Comparison of ENCODE assay signal across 9 cellular contexts in the genomic region with DNA sequence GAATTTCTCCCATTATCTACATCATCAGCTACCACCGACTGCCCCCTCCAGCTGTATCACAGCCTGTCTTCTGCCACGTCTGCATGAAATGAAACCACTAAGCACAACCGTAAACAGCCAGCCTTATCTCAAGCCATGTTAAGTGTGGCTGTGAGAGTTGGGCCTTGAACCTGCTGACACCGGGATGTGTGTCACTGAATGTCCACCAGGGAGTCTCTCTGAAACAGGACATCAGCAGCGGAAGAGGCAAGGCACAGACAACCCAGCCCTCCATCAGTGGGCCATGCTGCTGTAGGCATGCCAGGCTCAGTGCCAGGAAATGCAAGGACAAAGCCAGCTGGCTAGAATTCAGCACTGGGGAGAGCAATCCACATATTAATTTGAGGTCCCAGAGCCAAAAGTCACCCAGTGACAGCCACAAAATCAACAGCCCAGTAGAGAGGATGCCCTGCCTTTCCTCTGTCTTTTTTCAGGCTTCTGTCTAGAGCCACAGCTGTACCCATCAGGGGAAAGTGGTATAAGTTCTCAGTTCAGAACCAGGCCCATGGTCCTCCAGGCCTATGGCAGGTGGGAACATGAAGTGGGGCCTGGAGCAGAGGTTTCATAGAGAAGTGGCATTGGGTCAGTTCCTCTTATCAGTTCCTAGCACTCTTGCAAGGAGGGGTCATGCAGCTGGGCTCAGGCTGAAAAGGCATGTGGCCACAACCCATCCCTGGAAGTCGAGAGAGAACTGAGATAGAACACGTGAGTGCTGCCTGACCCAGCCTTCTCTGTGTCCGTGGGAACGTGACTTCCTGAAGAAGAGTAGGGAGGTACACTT.
A peak's percentile ranks its signal among the peaks of the same experiment; 100 is the strongest.
DNase-seq lines count a peak whose midpoint lies in the region; ATAC-seq, FAIRE-seq and TF ChIP-seq lines count a peak whose summit lies in the region.
"Had no signal": no experiment of that assay in that cellular context is flagged by ENCODE, and none has a peak within 500 bp of the region (broad histone marks: within the 10 kb centered on the region; RNA-seq: fewer than 3 reads in every experiment).

No MANE protein-coding gene starts in this region.

- intact Hi-C loops in K562 (cut with micrococcal nuclease), result loop anchor here (5.0 kb wide), 2 partner anchors 44 to 269 kb away; partner anchors contain the start of gene SNX18
- intact Hi-C loops in Calu3 (cut with micrococcal nuclease; ENCODE audit: unreplicated experiment), result no loop called here

- 0% methylated on average over 9 of the region's 9 CpGs for WGBS in K562 (ENCODE audit: insufficient coverage, low coverage, missing lambda C conversion rate)

- peak overlapping the region; percentile 94 for H2AFZ ChIP-seq in K562 (ENCODE audit: low read depth, low read length)

- peak overlapping the region; percentile 64 for H3K4me2 ChIP-seq in K562 (ENCODE audit: insufficient read depth, low read length)

- H3K27ac Mint-ChIP-seq in memory B cell (peak overlapping the region; percentile 46), Calu3 (ENCODE audit: unreplicated experiment) (no peak overlapping the region)

- FAIRE-seq in K562 (lab: Jason Lieb, UNC), result peak; percentile 97

- no peak overlapping the region for H3K4me3 ChIP-seq in K562
- H3K4me3 ChIP-seq in effector memory CD4-positive, alpha-beta T cell (ENCODE audit: insufficient read depth, low read depth, low read length, poor library complexity, severe bottlenecking), result no peak overlapping the region
- H3K4me3 ChIP-seq: ascending aorta had no signal

- H3K4me3 Mint-ChIP-seq in memory B cell (no peak overlapping the region), Calu3 (ENCODE audit: low read depth, unreplicated experiment) (no peak overlapping the region)

- TF ChIP-seq POLR2A in K562 (conservative IDR thresholded peaks at IDR 0.05), result no peak

- POLR2A ChIA-PET in K562 (lab: Yijun Ruan, JAX), result interaction anchor here (0.6 to 1.4 kb wide), 5 partner anchors 12 to 366 kb away, joined by 3 read pairs; no protein-coding TSS in a partner anchor

- no peaks in the 10 kb centered on the region for H3K27me3 Mint-ChIP-seq in memory B cell
- H3K27me3 Mint-ChIP-seq in Calu3 (ENCODE audit: unreplicated experiment), result no peaks in the 10 kb centered on the region

- TF ChIP-seq RAD21 in K562 (CRISPR knock-in tag; conservative IDR thresholded peaks at IDR 0.05 in 1 of 2, IDR thresholded peaks at IDR 0.05 in 1 of 2), result peak in 1 of 2 experiments; percentile 10; a peak in 2 of 4 replicates

- H3K9ac ChIP-seq in K562 (ENCODE audit: insufficient read depth in 1 of 2, low read depth in 2 of 2, low read length in 2 of 2), result peak overlapping the region in 1 of 2 experiments; percentile 19; a peak in 1 of 4 replicates

- H4K20me1 ChIP-seq in K562 (replicated peaks; ENCODE audit: control insufficient read depth, insufficient read depth, low read length), result no peaks in the 10 kb centered on the region

- TF ChIP-seq EP300 in K562 (IDR thresholded peaks at IDR 0.05; ENCODE audit: low read length), result peak; percentile 58

- H3K36me3 Mint-ChIP-seq in memory B cell, result no peaks in the 10 kb centered on the region
- no peaks in the 10 kb centered on the region for H3K36me3 Mint-ChIP-seq in Calu3 (ENCODE audit: insufficient read depth, unreplicated experiment)

- H3K79me2 ChIP-seq in K562 (ENCODE audit: control insufficient read depth, insufficient read depth, low read length), result no peaks in the 10 kb centered on the region

- no peaks in the 10 kb centered on the region for H3K36me3 ChIP-seq in K562 (ENCODE audit: control insufficient read depth, insufficient read depth, low read length)
- H3K36me3 ChIP-seq in effector memory CD4-positive, alpha-beta T cell (ENCODE audit: control insufficient read depth, insufficient read depth, low read length), result no peaks in the 10 kb centered on the region
- H3K36me3 ChIP-seq: ascending aorta had no signal

- peak overlapping the region; percentile 7; the same call in 2 of the 3 replicates for H3K27ac ChIP-seq in K562 (ENCODE audit: extremely low read depth, low read depth, low read length)
- no peak overlapping the region for H3K27ac ChIP-seq in effector memory CD4-positive, alpha-beta T cell (ENCODE audit: insufficient read depth, low read length, poor library complexity, severe bottlenecking)
- no peak overlapping the region for H3K27ac ChIP-seq in foreskin keratinocyte

- BruUV-seq in K562 (replicated peaks; lab: Mats Ljungman, UMichigan), result no TSS peak
- no TSS peak for BruUV-seq in Calu3 (replicated peaks; lab: Mats Ljungman, UMichigan)

- no peaks in the 10 kb centered on the region for H3K9me3 ChIP-seq in K562 (replicated peaks; ENCODE audit: control insufficient read depth, insufficient read depth, low read depth, low read length)
- H3K9me3 ChIP-seq in effector memory CD4-positive, alpha-beta T cell (ENCODE audit: control insufficient read depth, low read length), result no peaks in the 10 kb centered on the region
- H3K9me3 ChIP-seq: ascending aorta had no signal

- peaks cover 16% of the 10 kb centered on the region for H3K4me1 Mint-ChIP-seq in memory B cell
- H3K4me1 Mint-ChIP-seq in Calu3 (ENCODE audit: low read depth, unreplicated experiment), result peaks cover 8% of the 10 kb centered on the region

- H3K4me1 ChIP-seq in K562 (replicated peaks in 1 of 2; ENCODE audit: control insufficient read depth in 2 of 2, insufficient read depth in 2 of 2, low read length in 2 of 2), result peaks cover 9 to 16% of the 10 kb centered on the region in 2 experiments
- no peaks in the 10 kb centered on the region for H3K4me1 ChIP-seq in effector memory CD4-positive, alpha-beta T cell (ENCODE audit: control insufficient read depth, insufficient read depth, low read length, poor library complexity, severe bottlenecking)
- H3K4me1 ChIP-seq in foreskin keratinocyte, result no peaks in the 10 kb centered on the region

- TF ChIP-seq CTCF in K562 (IDR thresholded peaks at IDR 0.05 in 2 of 3, conservative IDR thresholded peaks at IDR 0.05 in 1 of 3; ENCODE audit: insufficient read depth in 2 of 3, low read depth in 1 of 3, low read length in 3 of 3) (peak; percentile 29 to 50 (median 31)), Calu3 (IDR thresholded peaks at IDR 0.05; ENCODE audit: unreplicated experiment) (no peak), foreskin keratinocyte (conservative IDR thresholded peaks at IDR 0.05) (no peak)

- no peaks in the 10 kb centered on the region for H3K27me3 ChIP-seq in K562 (ENCODE audit: control insufficient read depth in 2 of 2, insufficient read depth in 2 of 2, low read length in 2 of 2)
- no peaks in the 10 kb centered on the region for H3K27me3 ChIP-seq in effector memory CD4-positive, alpha-beta T cell (replicated peaks; ENCODE audit: control insufficient read depth, insufficient read depth, low read length, poor library complexity, severe bottlenecking)
- H3K27me3 ChIP-seq in foreskin keratinocyte, result no peaks in the 10 kb centered on the region
- H3K27me3 ChIP-seq: ascending aorta had no signal

- H3K9me1 ChIP-seq in K562 (ENCODE audit: control insufficient read depth, insufficient read depth, low read length), result no peaks in the 10 kb centered on the region

- H3K9me3 Mint-ChIP-seq in memory B cell (no peaks in the 10 kb centered on the region), Calu3 (ENCODE audit: low read depth, unreplicated experiment) (peaks cover 10% of the 10 kb centered on the region)

- peak; percentile 81 for ATAC-seq in GM18909 (IDR thresholded peaks at IDR 0.05; ENCODE audit: poor library complexity, unreplicated experiment)
- peak; percentile 86 for ATAC-seq in HG03354 (IDR thresholded peaks at IDR 0.05; ENCODE audit: poor library complexity, severe bottlenecking, unreplicated experiment)
- peak; percentile 99 for ATAC-seq in K562
- peak; percentile 97 for ATAC-seq in memory B cell (ENCODE audit: low read depth)
- no peak for ATAC-seq in foreskin keratinocyte

- DNase-seq in K562 (ENCODE audit: extremely low read depth in 1 of 4, low spot score in 3 of 4) (peak; percentile 46 to 85 (median 68)), memory B cell (ENCODE audit: low spot score in 2 of 2) (peak; percentile 36 to 44), T1000 (lab: John Stamatoyannopoulos, UW) (no peak), Calu3 (no peak), foreskin keratinocyte (no peak)
- DNase-seq in effector memory CD4-positive, alpha-beta T cell, result no peak

- CTCF ChIA-PET in K562 (lab: Yijun Ruan, JAX; ENCODE audit: low intra/inter-chr PET ratio), result interaction anchor here (0.6 kb wide), 1 partner anchor 54 kb away, joined by 3 read pairs; no protein-coding TSS in a partner anchor
- CTCF ChIA-PET in Calu3 (lab: Charles Lee), result interaction anchor here (0.9 kb wide), 1 partner anchor 86 kb away, joined by 3 read pairs; no protein-coding TSS in a partner anchor

- in situ Hi-C loops in K562 (cut with MboI), result no loop called here

TF ChIP-seq in K562, 482 proteins besides CTCF, POLR2A, EP300 and RAD21 (continues in another document):
- TF ChIP-seq ZNF282 (CRISPR knock-in tag; IDR thresholded peaks at IDR 0.05) (no peak), MTF1 (CRISPR knock-in tag; IDR thresholded peaks at IDR 0.05; ENCODE audit: borderline replicate concordance) (no peak), NFRKB (IDR thresholded peaks at IDR 0.05; ENCODE audit: low read depth) (no peak), MEF2D (tag; conservative IDR thresholded peaks at IDR 0.05; ENCODE audit: low read depth) (no peak), RBM17 (IDR thresholded peaks at IDR 0.05; ENCODE audit: borderline replicate concordance, low read depth, low read length) (no peak)
- TF ChIP-seq, protein P1, sequence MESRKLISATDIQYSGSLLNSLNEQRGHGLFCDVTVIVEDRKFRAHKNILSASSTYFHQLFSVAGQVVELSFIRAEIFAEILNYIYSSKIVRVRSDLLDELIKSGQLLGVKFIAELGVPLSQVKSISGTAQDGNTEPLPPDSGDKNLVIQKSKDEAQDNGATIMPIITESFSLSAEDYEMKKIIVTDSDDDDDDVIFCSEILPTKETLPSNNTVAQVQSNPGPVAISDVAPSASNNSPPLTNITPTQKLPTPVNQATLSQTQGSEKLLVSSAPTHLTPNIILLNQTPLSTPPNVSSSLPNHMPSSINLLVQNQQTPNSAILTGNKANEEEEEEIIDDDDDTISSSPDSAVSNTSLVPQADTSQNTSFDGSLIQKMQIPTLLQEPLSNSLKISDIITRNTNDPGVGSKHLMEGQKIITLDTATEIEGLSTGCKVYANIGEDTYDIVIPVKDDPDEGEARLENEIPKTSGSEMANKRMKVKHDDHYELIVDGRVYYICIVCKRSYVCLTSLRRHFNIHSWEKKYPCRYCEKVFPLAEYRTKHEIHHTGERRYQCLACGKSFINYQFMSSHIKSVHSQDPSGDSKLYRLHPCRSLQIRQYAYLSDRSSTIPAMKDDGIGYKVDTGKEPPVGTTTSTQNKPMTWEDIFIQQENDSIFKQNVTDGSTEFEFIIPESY (CRISPR knock-in tag; IDR thresholded peaks at IDR 0.05), result no peak

Comparison
In these comparisons a context has a peak if more than half of its experiments do, and no peak if none do; other contexts are left out.
1. DNase-seq: peak in K562 (4 of 4) and memory B cell (2 of 2); none in effector memory CD4-positive, alpha-beta T cell (0 of 3), T1000 (single experiment), Calu3 (single experiment) and foreskin keratinocyte (0 of 2).
2. CTCF ChIP-seq: peak in K562 (3 of 3); none in Calu3 (single experiment) and foreskin keratinocyte (single experiment).